ENCODE assay signal across 16 cellular contexts in genomic region chr20:39910536-39910935, GRCh38.
"Had no signal": no experiment of that assay in that cellular context is flagged by ENCODE, and none has a peak within 500 bp of the region (broad histone marks: within the 10 kb centered on the region; RNA-seq: fewer than 3 reads in every experiment).

No MANE protein-coding gene starts in this region.

- H3K4me3 ChIP-seq: breast epithelium, esophagus muscularis mucosa, pancreas, suprapubic skin had no signal

- H3K4me1 ChIP-seq: breast epithelium, pancreas, suprapubic skin had no signal

- H3K27me3 ChIP-seq: breast epithelium, esophagus muscularis mucosa, pancreas, suprapubic skin had no signal

- H3K9me3 ChIP-seq: breast epithelium, esophagus muscularis mucosa, pancreas, suprapubic skin had no signal

- H3K36me3 ChIP-seq: breast epithelium, esophagus muscularis mucosa, pancreas, suprapubic skin had no signal

- ATAC-seq: activated CD8-positive, alpha-beta memory T cell treated with anti-CD3 and anti-CD28 coated beads, Interleukin-2, amount 10 ng/mL, durations not matched to agents 7 days and 5 days; activated naive CD4-positive, alpha-beta T cell treated with anti-CD3 and anti-CD28 coated beads, Interleukin-2, amount 50 U/mL, for 72 hours; T-cell had no signal

- DNase-seq: activated CD4-positive, alpha-beta T cell treated with anti-CD3 and anti-CD28 coated beads for 1 hour; activated CD4-positive, alpha-beta T cell treated with anti-CD3 and anti-CD28 coated beads, Interleukin-2, amount 50 U/mL, for 48 hours; activated CD8-positive, alpha-beta memory T cell treated with anti-CD3 and anti-CD28 coated beads, Interleukin-2, amount 10 ng/mL, durations not matched to agents 7 days and 5 days; activated effector memory CD4-positive, alpha-beta T cell treated with Interleukin-2 at 50 U/mL for 16 hours; activated T-cell treated with anti-CD3 and anti-CD28 coated beads, Interleukin-2, amount 50 U/mL, for 24 hours; kidney; naive B cell; pancreas; stimulated activated CD4-positive, alpha-beta T cell treated with anti-CD3 and anti-CD28 coated beads, Interleukin-2, amount 100 ng/mL, for 24 hours; stimulated activated naive CD4-positive, alpha-beta T cell; T-cell; T1000 had no signal

- H3K27ac ChIP-seq: breast epithelium, esophagus muscularis mucosa, pancreas, suprapubic skin had no signal
